9 cellular contexts compared by ENCODE assay signal in the genomic region with DNA sequence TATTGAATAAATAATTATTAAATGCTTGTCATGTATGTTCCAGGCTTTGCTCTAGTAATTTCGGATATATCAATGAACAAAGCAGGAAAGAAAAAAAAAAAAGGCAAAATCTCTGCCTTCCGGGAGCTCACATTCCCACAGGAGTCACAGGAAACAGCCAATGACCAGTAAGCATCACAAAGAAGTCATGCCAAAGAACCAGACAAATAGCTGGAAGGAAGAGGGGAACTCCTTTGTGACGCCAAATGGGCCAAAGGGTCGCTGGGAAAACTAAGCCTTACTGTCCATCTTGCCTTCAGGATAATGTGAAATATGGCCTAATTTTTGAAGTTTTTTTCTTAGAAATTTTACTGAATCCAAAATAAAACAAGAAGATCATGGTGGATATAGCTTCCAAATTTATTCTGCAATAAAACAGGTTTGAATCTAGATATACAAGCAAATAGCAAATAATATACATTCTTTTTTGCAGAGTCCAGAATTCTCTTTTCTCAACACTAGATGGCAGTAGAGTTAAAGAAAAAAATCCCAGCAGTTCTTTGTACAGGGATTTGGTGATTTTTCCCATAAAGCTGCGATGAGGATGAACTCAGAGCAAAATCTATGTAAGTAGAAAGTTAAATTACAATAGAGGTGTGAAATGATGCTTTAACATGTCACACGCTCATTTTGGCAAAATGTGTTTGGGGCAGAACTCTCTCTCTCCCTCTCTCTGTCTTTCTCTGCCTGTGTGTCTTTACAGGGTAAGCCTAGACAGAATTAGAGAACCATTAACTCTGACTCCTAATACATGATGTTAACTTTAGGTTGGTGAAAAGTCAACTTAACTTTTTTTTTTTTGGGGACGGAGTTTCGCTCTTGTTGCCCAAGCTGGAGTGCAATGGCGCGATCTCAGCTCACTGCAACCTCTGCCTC.
DNase-seq lines count a peak whose midpoint lies in the region; ATAC-seq, FAIRE-seq and TF ChIP-seq lines count a peak whose summit lies in the region.
"Had no signal": no experiment of that assay in that cellular context is flagged by ENCODE, and none has a peak within 500 bp of the region (broad histone marks: within the 10 kb centered on the region; RNA-seq: fewer than 3 reads in every experiment).

No MANE protein-coding gene starts in this region.

- intact Hi-C loops in K562 (cut with micrococcal nuclease) = loop anchor here (5.0 kb wide), 2 partner anchors 127 to 913 kb away; no protein-coding TSS in a partner anchor

- FAIRE-seq in K562 (lab: Jason Lieb, UNC) = peak; percentile 55

- TF ChIP-seq CTCF in LNCaP clone FGC (IDR thresholded peaks at IDR 0.05; ENCODE audit: control insufficient read depth, extremely low read depth, insufficient read depth) (peak; percentile 52), K562 (IDR thresholded peaks at IDR 0.05 in 2 of 3, conservative IDR thresholded peaks at IDR 0.05 in 1 of 3; ENCODE audit: insufficient read depth in 2 of 3, low read depth in 1 of 3, low read length in 3 of 3) (peak; percentile 29 to 56 (median 33); a peak in 4 of 6 replicates)

- H3K36me3 ChIP-seq in K562 (ENCODE audit: control insufficient read depth, insufficient read depth, low read length) = no peaks in the 10 kb centered on the region
- H3K36me3 ChIP-seq: BLaER1 treated with 17β-estradiol and CSF1 and Interleukin-3, amounts not matched to agents 10 nM and 100 nM had no signal

- TF ChIP-seq POLR2A in K562 (conservative IDR thresholded peaks at IDR 0.05) = no peak

- BruUV-seq in K562 (replicated peaks; lab: Mats Ljungman, UMichigan) = no TSS peak

- no peak overlapping the region for H2AFZ ChIP-seq in K562 (ENCODE audit: low read depth, low read length)

- H3K4me3 ChIP-seq in LNCaP clone FGC (ENCODE audit: low read depth, low read length) (no peak overlapping the region), K562 (no peak overlapping the region)
- H3K4me3 ChIP-seq: BLaER1 treated with 17β-estradiol and CSF1 and Interleukin-3, amounts not matched to agents 10 nM and 100 nM had no signal

- 0 out of 2 replicates have a peak, but pooled peaks cover 2% of the 10 kb centered on the region for H3K9me3 ChIP-seq in K562 (replicated peaks; ENCODE audit: control insufficient read depth, insufficient read depth, low read depth, low read length)

- H3K27ac ChIP-seq in K562 (ENCODE audit: extremely low read depth, low read depth, low read length) = no peak overlapping the region
- H3K27ac ChIP-seq: BLaER1 treated with 17β-estradiol and CSF1 and Interleukin-3, amounts not matched to agents 10 nM and 100 nM had no signal

- H3K27me3 ChIP-seq in K562 (ENCODE audit: control insufficient read depth in 2 of 2, insufficient read depth in 2 of 2, low read length in 2 of 2) = no peaks in the 10 kb centered on the region; a peak in 2 of 5 replicates
- H3K27me3 ChIP-seq: BLaER1 treated with 17β-estradiol and CSF1 and Interleukin-3, amounts not matched to agents 10 nM and 100 nM had no signal

- DNase-seq in DMS153 treated with DMSO at 0.1 percent for 48 hours (lab: John Stamatoyannopoulos, UW; ENCODE audit: unreplicated experiment) = peak; percentile 49
- no peak for DNase-seq in DMS153 (lab: John Stamatoyannopoulos, UW)
- no peak for DNase-seq in LNCaP clone FGC (ENCODE audit: low read depth)
- DNase-seq in K562 (ENCODE audit: extremely low read depth in 1 of 4, low spot score in 3 of 4) = peak; percentile 5 to 15 (median 11)
- DNase-seq in left kidney (ENCODE audit: low read depth, low spot score) = peak; percentile 71
- DNase-seq in ureter (ENCODE audit: low spot score) = no peak
- no peak for DNase-seq in activated effector memory CD4-positive, alpha-beta T cell treated with anti-CD3 and anti-CD28 coated beads, Interleukin-2, amount 50 U/mL, for 16 hours

- WGBS in K562 (ENCODE audit: insufficient coverage, low coverage, missing lambda C conversion rate) = 9% methylated on average over 4 of the region's 10 CpGs

- H3K79me2 ChIP-seq in K562 (ENCODE audit: control insufficient read depth, insufficient read depth, low read length) = no peaks in the 10 kb centered on the region

- TF ChIP-seq RAD21 in K562 (CRISPR knock-in tag; conservative IDR thresholded peaks at IDR 0.05 in 1 of 2, IDR thresholded peaks at IDR 0.05 in 1 of 2) = peak; percentile 35 to 59; a peak in 3 of 4 replicates

- in situ Hi-C loops in K562 (cut with MboI) = no loop called here

- ATAC-seq in K562 (0 out of 3 replicates have a peak, but pooled peaks have one; percentile 48), GM21737 (IDR thresholded peaks at IDR 0.05; ENCODE audit: unreplicated experiment) (no peak)

- POLR2A ChIA-PET in K562 (lab: Yijun Ruan, JAX) = no interaction called here

- no peak overlapping the region for H3K4me2 ChIP-seq in K562 (ENCODE audit: insufficient read depth, low read length)
- H3K4me2 ChIP-seq: BLaER1 treated with 17β-estradiol and CSF1 and Interleukin-3, amounts not matched to agents 10 nM and 100 nM had no signal

- H4K20me1 ChIP-seq in K562 (replicated peaks; ENCODE audit: control insufficient read depth, insufficient read depth, low read length) = no peaks in the 10 kb centered on the region
- H4K20me1 ChIP-seq: BLaER1 treated with 17β-estradiol and CSF1 and Interleukin-3, amounts not matched to agents 10 nM and 100 nM had no signal

- CTCF ChIA-PET in K562 (lab: Yijun Ruan, JAX; ENCODE audit: low intra/inter-chr PET ratio) = interaction anchor here (2.2 kb wide), 1 partner anchor 910 kb away, joined by 10 read pairs; no protein-coding TSS in a partner anchor

- no peak overlapping the region for H3K9ac ChIP-seq in K562 (ENCODE audit: insufficient read depth in 1 of 2, low read depth in 2 of 2, low read length in 2 of 2)
- H3K9ac ChIP-seq: BLaER1 treated with 17β-estradiol and CSF1 and Interleukin-3, amounts not matched to agents 10 nM and 100 nM had no signal

- H3K9me1 ChIP-seq in K562 (ENCODE audit: control insufficient read depth, insufficient read depth, low read length) = no peaks in the 10 kb centered on the region

- TF ChIP-seq EP300 in K562 (IDR thresholded peaks at IDR 0.05; ENCODE audit: low read length) = no peak

- H3K4me1 ChIP-seq in K562 (replicated peaks in 1 of 2; ENCODE audit: control insufficient read depth in 2 of 2, insufficient read depth in 2 of 2, low read length in 2 of 2) = no peaks in the 10 kb centered on the region

TF ChIP-seq in K562, 482 proteins besides CTCF, POLR2A, EP300 and RAD21:
- TF ChIP-seq, protein P1, sequence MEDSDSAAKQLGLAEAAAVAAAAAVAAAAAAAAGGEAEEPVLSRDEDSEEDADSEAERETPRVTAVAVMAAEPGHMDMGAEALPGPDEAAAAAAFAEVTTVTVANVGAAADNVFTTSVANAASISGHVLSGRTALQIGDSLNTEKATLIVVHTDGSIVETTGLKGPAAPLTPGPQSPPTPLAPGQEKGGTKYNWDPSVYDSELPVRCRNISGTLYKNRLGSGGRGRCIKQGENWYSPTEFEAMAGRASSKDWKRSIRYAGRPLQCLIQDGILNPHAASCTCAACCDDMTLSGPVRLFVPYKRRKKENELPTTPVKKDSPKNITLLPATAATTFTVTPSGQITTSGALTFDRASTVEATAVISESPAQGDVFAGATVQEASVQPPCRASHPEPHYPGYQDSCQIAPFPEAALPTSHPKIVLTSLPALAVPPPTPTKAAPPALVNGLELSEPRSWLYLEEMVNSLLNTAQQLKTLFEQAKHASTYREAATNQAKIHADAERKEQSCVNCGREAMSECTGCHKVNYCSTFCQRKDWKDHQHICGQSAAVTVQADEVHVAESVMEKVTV (CRISPR knock-in tag; IDR thresholded peaks at IDR 0.05) = 0 out of 2 replicates have a peak, but pooled peaks have one; percentile 5
- TF ChIP-seq ZNF133 (CRISPR knock-in tag; IDR thresholded peaks at IDR 0.05) = no peak

Comparison
In these comparisons a context has a peak if more than half of its experiments do, and no peak if none do; other contexts are left out.
1. DNase-seq: peak in DMS153 treated with DMSO at 0.1 percent for 48 hours (single experiment), K562 (4 of 4) and left kidney (single experiment); none in DMS153 (single experiment), LNCaP clone FGC (single experiment), ureter (single experiment) and activated effector memory CD4-positive, alpha-beta T cell treated with anti-CD3 and anti-CD28 coated beads, Interleukin-2, amount 50 U/mL, for 16 hours (single experiment).